ENCODE assay signal across 8 cellular contexts in the genomic region with DNA sequence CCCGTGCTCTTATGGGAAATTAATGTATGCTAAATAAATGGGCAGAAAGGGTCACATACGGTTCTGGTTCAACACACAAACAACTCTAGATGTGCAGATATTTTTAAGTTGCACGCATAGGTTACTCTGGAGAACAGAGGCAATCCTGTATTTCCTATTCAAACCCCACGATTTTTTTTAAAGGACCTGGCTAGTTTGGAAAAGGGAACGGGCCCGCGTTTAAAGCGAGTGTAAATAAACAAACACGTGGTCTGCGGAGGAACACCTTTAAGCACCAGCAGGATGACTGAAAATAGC. TPM values are rescaled to one million over a fixed set of nuclear protein-coding genes. Genes with fewer than 3 reads are reported as not detected.
A peak's percentile ranks its signal among the peaks of the same experiment; 100 is the strongest.
DNase-seq lines count a peak whose midpoint lies in the region; ATAC-seq and TF ChIP-seq lines count a peak whose summit lies in the region.

No MANE protein-coding gene starts in this region.

- ATAC-seq in GM21423 (IDR thresholded peaks at IDR 0.05; ENCODE audit: unreplicated experiment) (peak; percentile 6), omental fat pad (ENCODE audit: low FRiP score) (no peak)

- H3K4me3 ChIP-seq in BJ (ENCODE audit: low read depth, low read length): peak overlapping the region; percentile 93
- peak overlapping the region; percentile 80 to 96 (median 95) for H3K4me3 ChIP-seq in mammary epithelial cell (replicated peaks in 1 of 3; ENCODE audit: insufficient read depth in 1 of 3, low read depth in 2 of 3, low read length in 3 of 3)
- peak overlapping the region; percentile 99 for H3K4me3 ChIP-seq in mucosa of stomach (ENCODE audit: low read length)

- 1% methylated on average over 5 of the region's 10 CpGs for WGBS in mammary epithelial cell (ENCODE audit: low coverage, missing lambda C conversion rate)

- H3K9ac ChIP-seq in mammary epithelial cell (ENCODE audit: insufficient read depth, low read length): peak overlapping the region; percentile 93
- peak overlapping the region; percentile 86 for H3K9ac ChIP-seq in mucosa of stomach (ENCODE audit: low read length)

- no peak for TF ChIP-seq RAD21 in Ishikawa (IDR thresholded peaks at IDR 0.05; ENCODE audit: low read depth)

- no peaks in the 10 kb centered on the region for H4K20me1 ChIP-seq in mammary epithelial cell (ENCODE audit: insufficient read depth, low read length)

- in situ Hi-C loops in mammary epithelial cell (cut with MboI; ENCODE audit: low sequenced_read_pairs in 2 of 2): loop anchor here (10.0 to 25.0 kb wide), 3 partner anchors 331 to 598 kb away; no protein-coding TSS in a partner anchor

- DNase-seq in BJ (ENCODE audit: low read depth): no peak
- DNase-seq in mammary epithelial cell: no peak
- DNase-seq in NCI-H345 treated with DMSO at 0.1 percent for 48 hours (lab: John Stamatoyannopoulos, UW; ENCODE audit: unreplicated experiment): no peak
- DNase-seq in stimulated activated naive CD4-positive, alpha-beta T cell treated with Interleukin-2 at 50 U/mL for 16 hours (lab: John Stamatoyannopoulos, UW): no peak
- no peak for DNase-seq in omental fat pad (ENCODE audit: low spot score)

- H3K79me2 ChIP-seq in mammary epithelial cell (ENCODE audit: insufficient read depth, low read length): peaks cover 41% of the 10 kb centered on the region

- CTCF ChIA-PET in BJ (lab: Yijun Ruan, JAX): interaction anchor here (1.3 kb wide), 1 partner anchor 598 kb away, joined by 4 read pairs; no protein-coding TSS in a partner anchor
- CTCF ChIA-PET in mammary epithelial cell (lab: Charles Lee; ENCODE audit: low non-redundant PET): no interaction called here

- no peaks in the 10 kb centered on the region; the same call in 1 of the 2 replicates for H3K36me3 ChIP-seq in BJ (ENCODE audit: control insufficient read depth, insufficient read depth, low read length)
- peaks cover 5% of the 10 kb centered on the region for H3K36me3 ChIP-seq in mammary epithelial cell (ENCODE audit: insufficient read depth, low read length)
- no peaks in the 10 kb centered on the region for H3K36me3 ChIP-seq in mucosa of stomach (ENCODE audit: control insufficient read depth, insufficient read depth, low read length)

- peak overlapping the region; percentile 92 for H3K4me2 ChIP-seq in mammary epithelial cell (ENCODE audit: insufficient read depth, low read depth, low read length)

- no TSS peak for BruUV-seq in mammary epithelial cell (replicated peaks; lab: Mats Ljungman, UMichigan)

- POLR2A ChIA-PET in BJ (lab: Charles Lee): no interaction called here

- H3K27me3 ChIP-seq in BJ (ENCODE audit: control insufficient read depth, insufficient read depth, low read length) (no peaks in the 10 kb centered on the region), mammary epithelial cell (ENCODE audit: insufficient read depth, low read length) (no peaks in the 10 kb centered on the region), mucosa of stomach (ENCODE audit: control insufficient read depth, insufficient read depth, low read length) (no peaks in the 10 kb centered on the region)

- dilution Hi-C loops in mammary epithelial cell (cut with HindIII; ENCODE audit: low sequenced_read_pairs): loop anchor here (10.0 kb wide), 1 partner anchor 48 kb away; no protein-coding TSS in a partner anchor

- no peak for TF ChIP-seq EP300 in Ishikawa (IDR thresholded peaks at IDR 0.05; ENCODE audit: borderline replicate concordance)

- no peak for TF ChIP-seq CTCF in BJ (IDR thresholded peaks at IDR 0.05; ENCODE audit: insufficient read depth, low read depth, low read length)
- no peak for TF ChIP-seq CTCF in mammary epithelial cell (conservative IDR thresholded peaks at IDR 0.05 in 1 of 2, IDR thresholded peaks at IDR 0.05 in 1 of 2; ENCODE audit: extremely low read depth in 1 of 2, insufficient read depth in 1 of 2, low read depth in 1 of 2, low read length in 2 of 2)
- TF ChIP-seq CTCF in omental fat pad (IDR thresholded peaks at IDR 0.05): no peak

- intact Hi-C loops in mammary epithelial cell (cut with micrococcal nuclease): loop anchor here (1.0 to 2.0 kb wide), 2 partner anchors 36 to 44 kb away; no protein-coding TSS in a partner anchor

- H3K4me1 ChIP-seq in mammary epithelial cell (ENCODE audit: insufficient read depth, low read length) (peaks cover 13% of the 10 kb centered on the region), mucosa of stomach (ENCODE audit: control insufficient read depth, insufficient read depth, low read length) (no peaks in the 10 kb centered on the region)

- peak overlapping the region; percentile 95 for H3K27ac ChIP-seq in mammary epithelial cell (ENCODE audit: insufficient read depth, low read depth, low read length)

- H3K9me3 ChIP-seq in mammary epithelial cell (replicated peaks; ENCODE audit: insufficient read depth, low read length) (no peaks in the 10 kb centered on the region), mucosa of stomach (ENCODE audit: control insufficient read depth, low read length) (no peaks in the 10 kb centered on the region)

- peak overlapping the region; percentile 100 for H2AFZ ChIP-seq in mammary epithelial cell (ENCODE audit: low read depth, low read length)

TF ChIP-seq in Ishikawa, 13 proteins besides CTCF, POLR2A, EP300 and RAD21:
- TF ChIP-seq, protein P1, sequence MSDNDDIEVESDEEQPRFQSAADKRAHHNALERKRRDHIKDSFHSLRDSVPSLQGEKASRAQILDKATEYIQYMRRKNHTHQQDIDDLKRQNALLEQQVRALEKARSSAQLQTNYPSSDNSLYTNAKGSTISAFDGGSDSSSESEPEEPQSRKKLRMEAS (IDR thresholded peaks at IDR 0.05): peak; percentile 88
- TF ChIP-seq CREB1 (IDR thresholded peaks at IDR 0.05; ENCODE audit: low read depth) (no peak), TEAD4 (IDR thresholded peaks at IDR 0.05) (no peak), TCF12 (IDR thresholded peaks at IDR 0.05; ENCODE audit: low read depth) (no peak), ZBTB7A (IDR thresholded peaks at IDR 0.05; ENCODE audit: low read depth) (no peak), EGR1 (IDR thresholded peaks at IDR 0.05) (no peak), YY1 (IDR thresholded peaks at IDR 0.05; ENCODE audit: low read depth) (no peak)
- TF ChIP-seq, protein P2, sequence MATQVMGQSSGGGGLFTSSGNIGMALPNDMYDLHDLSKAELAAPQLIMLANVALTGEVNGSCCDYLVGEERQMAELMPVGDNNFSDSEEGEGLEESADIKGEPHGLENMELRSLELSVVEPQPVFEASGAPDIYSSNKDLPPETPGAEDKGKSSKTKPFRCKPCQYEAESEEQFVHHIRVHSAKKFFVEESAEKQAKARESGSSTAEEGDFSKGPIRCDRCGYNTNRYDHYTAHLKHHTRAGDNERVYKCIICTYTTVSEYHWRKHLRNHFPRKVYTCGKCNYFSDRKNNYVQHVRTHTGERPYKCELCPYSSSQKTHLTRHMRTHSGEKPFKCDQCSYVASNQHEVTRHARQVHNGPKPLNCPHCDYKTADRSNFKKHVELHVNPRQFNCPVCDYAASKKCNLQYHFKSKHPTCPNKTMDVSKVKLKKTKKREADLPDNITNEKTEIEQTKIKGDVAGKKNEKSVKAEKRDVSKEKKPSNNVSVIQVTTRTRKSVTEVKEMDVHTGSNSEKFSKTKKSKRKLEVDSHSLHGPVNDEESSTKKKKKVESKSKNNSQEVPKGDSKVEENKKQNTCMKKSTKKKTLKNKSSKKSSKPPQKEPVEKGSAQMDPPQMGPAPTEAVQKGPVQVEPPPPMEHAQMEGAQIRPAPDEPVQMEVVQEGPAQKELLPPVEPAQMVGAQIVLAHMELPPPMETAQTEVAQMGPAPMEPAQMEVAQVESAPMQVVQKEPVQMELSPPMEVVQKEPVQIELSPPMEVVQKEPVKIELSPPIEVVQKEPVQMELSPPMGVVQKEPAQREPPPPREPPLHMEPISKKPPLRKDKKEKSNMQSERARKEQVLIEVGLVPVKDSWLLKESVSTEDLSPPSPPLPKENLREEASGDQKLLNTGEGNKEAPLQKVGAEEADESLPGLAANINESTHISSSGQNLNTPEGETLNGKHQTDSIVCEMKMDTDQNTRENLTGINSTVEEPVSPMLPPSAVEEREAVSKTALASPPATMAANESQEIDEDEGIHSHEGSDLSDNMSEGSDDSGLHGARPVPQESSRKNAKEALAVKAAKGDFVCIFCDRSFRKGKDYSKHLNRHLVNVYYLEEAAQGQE (IDR thresholded peaks at IDR 0.05; ENCODE audit: low read depth): no peak
- TF ChIP-seq, protein P3, sequence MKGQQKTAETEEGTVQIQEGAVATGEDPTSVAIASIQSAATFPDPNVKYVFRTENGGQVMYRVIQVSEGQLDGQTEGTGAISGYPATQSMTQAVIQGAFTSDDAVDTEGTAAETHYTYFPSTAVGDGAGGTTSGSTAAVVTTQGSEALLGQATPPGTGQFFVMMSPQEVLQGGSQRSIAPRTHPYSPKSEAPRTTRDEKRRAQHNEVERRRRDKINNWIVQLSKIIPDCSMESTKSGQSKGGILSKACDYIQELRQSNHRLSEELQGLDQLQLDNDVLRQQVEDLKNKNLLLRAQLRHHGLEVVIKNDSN (IDR thresholded peaks at IDR 0.05): peak; percentile 74

RNA-seq across cellular contexts. Expression of a gene that starts 0.6 kb away (rescaled TPM):
- 2.6 and 7.8 TPM in 2 replicates for polyA plus RNA-seq in BJ (2011; rRNA removed)
- polyA minus RNA-seq in BJ (2011; rRNA and poly(A)+ RNA removed): 2.7 and 3.1 TPM in 2 replicates
- total RNA-seq in mammary epithelial cell: 10 to 100 TPM; 10.3 to 19.5 TPM
- polyA plus RNA-seq in mammary epithelial cell: 5.8 TPM
- polyA minus RNA-seq in mammary epithelial cell: 4.8 TPM
- total RNA-seq in omental fat pad: 10 to 100 TPM; 10.4 to 21.0 (median 14.4) TPM

RNA-seq across cellular contexts. Expression of a gene that starts 0.7 kb away (rescaled TPM):
- polyA plus RNA-seq in BJ (2011; rRNA removed) (8.1 and 13.2 TPM in 2 replicates), mammary epithelial cell (6.2 TPM)
- polyA minus RNA-seq in BJ (2011; rRNA and poly(A)+ RNA removed): 3.6 and 6.2 TPM in 2 replicates
- total RNA-seq in mammary epithelial cell (10 to 100 TPM in 1 of 2 donors, 1 to 10 TPM in 1; 9.4 to 13.8 TPM), omental fat pad (10 to 100 TPM in 2 of 4 donors, 1 to 10 TPM in 2; 7.2 to 25.2 (median 9.3) TPM)
- 4.4 TPM for polyA minus RNA-seq in mammary epithelial cell

RNA-seq across cellular contexts. Expression of a gene that starts 19.2 kb away (rescaled TPM):
- polyA plus RNA-seq in BJ (2011; rRNA removed) (not detected in 2 replicates), mammary epithelial cell (not detected)
- not detected in 2 replicates for polyA minus RNA-seq in BJ (2011; rRNA and poly(A)+ RNA removed)
- total RNA-seq in mammary epithelial cell (not detected), omental fat pad (not detected)
- polyA minus RNA-seq in mammary epithelial cell: not detected

RNA-seq across cellular contexts. Expression of a gene that starts 50.6 kb away (rescaled TPM):
- 1.9 and 2.3 TPM in 2 replicates for polyA plus RNA-seq in BJ (2011; rRNA removed)
- 1.8 and 2.4 TPM in 2 replicates for polyA minus RNA-seq in BJ (2011; rRNA and poly(A)+ RNA removed)
- 1 to 10 TPM in 1 of 2 donors, under 1 TPM in 1; 0.33 to 1.2 TPM for total RNA-seq in mammary epithelial cell
- 0.56 TPM for polyA plus RNA-seq in mammary epithelial cell
- polyA minus RNA-seq in mammary epithelial cell: 2.4 TPM
- total RNA-seq in omental fat pad: 1 to 10 TPM; 4.2 to 7.4 (median 6.9) TPM
